ENCODE assay signal across 1 cellular context in the genomic region with DNA sequence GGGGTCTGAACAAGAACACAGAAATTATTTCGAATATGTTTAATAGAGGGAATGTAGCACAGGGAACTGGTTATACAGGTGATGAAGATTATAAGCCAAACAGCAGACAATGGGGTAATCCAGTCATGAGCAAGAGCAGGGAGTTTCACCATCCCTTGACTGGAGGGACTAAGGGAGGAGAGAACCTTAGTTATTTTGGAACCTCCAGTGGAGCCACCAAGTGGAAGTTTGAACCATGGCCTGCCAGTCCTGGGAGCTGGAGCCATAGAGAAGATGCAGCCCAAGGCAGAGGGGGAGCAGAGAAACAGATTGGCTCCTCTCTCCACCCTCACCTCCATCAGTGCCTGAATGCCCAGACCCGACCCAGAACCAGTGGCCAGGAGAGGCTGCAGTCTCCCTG.
TF ChIP-seq lines count a peak whose summit lies in the region.

No MANE protein-coding gene starts in this region.

TF ChIP-seq in K562, 482 proteins besides CTCF, POLR2A, EP300 and RAD21 (continued from another document):
- no peak for TF ChIP-seq CBX8 (IDR thresholded peaks at IDR 0.05; ENCODE audit: borderline replicate concordance, extremely low read depth, low read depth, low read length, poor library complexity, severe bottlenecking)
